ENCODE assay signal across 17 cellular contexts in the genomic region with DNA sequence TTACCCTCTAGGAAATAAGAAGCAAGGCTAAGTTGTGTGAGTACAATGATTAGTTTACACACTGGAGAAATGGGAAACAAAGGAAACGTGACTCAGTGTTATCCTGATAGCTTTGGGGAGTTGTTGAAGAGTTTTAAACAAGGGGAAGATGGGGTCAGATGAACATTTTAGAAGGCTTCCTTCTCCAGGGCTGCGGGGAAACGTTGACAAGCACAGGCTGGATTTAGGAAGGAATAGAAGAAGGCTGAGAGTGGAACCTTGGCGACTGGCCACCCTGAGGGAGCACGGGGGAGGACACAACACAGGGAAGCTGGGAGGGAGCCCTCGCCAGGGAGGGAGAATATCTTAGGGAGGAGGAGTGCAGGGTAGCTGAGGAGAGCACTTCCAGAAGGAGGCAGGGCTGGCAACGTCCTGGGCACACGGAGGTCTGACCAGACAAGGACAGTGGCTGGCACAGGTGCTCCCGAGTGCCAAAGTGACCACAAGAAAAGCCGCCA.
DNase-seq lines count a peak whose midpoint lies in the region; ATAC-seq, FAIRE-seq and TF ChIP-seq lines count a peak whose summit lies in the region.
"Had no signal": no experiment of that assay in that cellular context is flagged by ENCODE, and none has a peak within 500 bp of the region (broad histone marks: within the 10 kb centered on the region; RNA-seq: fewer than 3 reads in every experiment).

No MANE protein-coding gene starts in this region.

- peaks cover 2% of the 10 kb centered on the region for H3K36me3 Mint-ChIP-seq in endodermal cell (ENCODE audit: low read depth)
- peaks cover 34% of the 10 kb centered on the region for H3K36me3 Mint-ChIP-seq in nephron progenitor cell (ENCODE audit: low read depth)

- no peak overlapping the region for H3K9ac ChIP-seq in endodermal cell (ENCODE audit: extremely low read depth, low read length, poor library complexity, severe bottlenecking)
- H3K9ac ChIP-seq: BLaER1, KMS-11 had no signal

- H3K27ac Mint-ChIP-seq in endodermal cell, result peak overlapping the region; percentile 22
- H3K27ac Mint-ChIP-seq in nephron progenitor cell, result peak overlapping the region; percentile 94

- H3K4me3 Mint-ChIP-seq in endodermal cell, result no peak overlapping the region
- no peak overlapping the region for H3K4me3 Mint-ChIP-seq in nephron progenitor cell
- H3K4me3 Mint-ChIP-seq: CD8-positive, alpha-beta memory T cell had no signal

- no peaks in the 10 kb centered on the region for H3K27me3 ChIP-seq in endodermal cell (ENCODE audit: control insufficient read depth, insufficient read depth, low read length, poor library complexity, severe bottlenecking)
- H3K27me3 ChIP-seq in thoracic aorta (replicated peaks; ENCODE audit: insufficient read depth), result no peaks in the 10 kb centered on the region
- H3K27me3 ChIP-seq: BLaER1 had no signal

- H3K36me3 ChIP-seq in endodermal cell (ENCODE audit: control insufficient read depth, insufficient read depth, low read length) (no peaks in the 10 kb centered on the region), thoracic aorta (no peaks in the 10 kb centered on the region)
- H3K36me3 ChIP-seq: BLaER1 had no signal

- no peak for TF ChIP-seq POLR2A in GM12892 (IDR thresholded peaks at IDR 0.05; ENCODE audit: low read depth, low read length)

- H3K27ac ChIP-seq in endodermal cell (ENCODE audit: low read depth, low read length) (no peak overlapping the region), thoracic aorta (no peak overlapping the region)
- H3K27ac ChIP-seq: BLaER1, KMS-11 had no signal

- intact Hi-C loops in left cardiac atrium (cut with DNase I), result no loop called here

- DNase-seq in endodermal cell (no peak), left cardiac atrium (peak; percentile 50), nephron progenitor cell (no peak), thoracic aorta (ENCODE audit: low spot score) (no peak), GM12892 (ENCODE audit: insufficient read length) (no peak), iPS-NIHi7 (ENCODE audit: extremely low spot score) (no peak), NCI-H146 treated with DMSO at 0.1 percent for 48 hours (lab: John Stamatoyannopoulos, UW; ENCODE audit: unreplicated experiment) (no peak)
- DNase-seq: CD8-positive, alpha-beta memory T cell; NCI-H1092 treated with DMSO at 0.1 percent for 48 hours; NCI-H1930; NCI-H2171 treated with DMSO at 0.1 percent for 48 hours; NCI-H82; SIG-M5 had no signal

- ATAC-seq in left cardiac atrium (peak; percentile 38 to 71), thoracic aorta (ENCODE audit: insufficient number of reproducible peaks, low FRiP score, low read depth) (peak; percentile 34)
- ATAC-seq: Panc1 had no signal

- TF ChIP-seq CTCF in endodermal cell (conservative IDR thresholded peaks at IDR 0.05) (no peak), nephron progenitor cell (IDR thresholded peaks at IDR 0.05) (no peak), thoracic aorta (IDR thresholded peaks at IDR 0.05) (no peak)

- H3K4me3 ChIP-seq in endodermal cell (ENCODE audit: low read length) (no peak overlapping the region), thoracic aorta (peak overlapping the region; percentile 30)
- H3K4me3 ChIP-seq: BLaER1 had no signal

- WGBS in endodermal cell (ENCODE audit: insufficient coverage in 1 of 2, insufficient read length in 1 of 2), 2 experiments, result 88% methylated on average over 8 to 10 of the region's 10 CpGs

- H3K4me1 ChIP-seq in endodermal cell (ENCODE audit: control insufficient read depth, insufficient read depth, low read length) (no peaks in the 10 kb centered on the region), thoracic aorta (ENCODE audit: control insufficient read depth in 1 of 2, low read depth in 2 of 2) (peaks cover 11 to 53% of the 10 kb centered on the region in 2 donors)
- H3K4me1 ChIP-seq: BLaER1 had no signal

- H3K9me3 Mint-ChIP-seq in endodermal cell (no peaks in the 10 kb centered on the region), nephron progenitor cell (no peaks in the 10 kb centered on the region)
- H3K9me3 Mint-ChIP-seq: CD8-positive, alpha-beta memory T cell had no signal

- no peak for FAIRE-seq in GM12892 (lab: Jason Lieb, UNC)
- FAIRE-seq: H54 had no signal

- H3K27me3 Mint-ChIP-seq in endodermal cell (ENCODE audit: insufficient read depth), result no peaks in the 10 kb centered on the region
- peaks cover 3% of the 10 kb centered on the region for H3K27me3 Mint-ChIP-seq in nephron progenitor cell (ENCODE audit: low read depth, poor library complexity)
- H3K27me3 Mint-ChIP-seq: CD8-positive, alpha-beta memory T cell had no signal

- H3K9me3 ChIP-seq in endodermal cell (ENCODE audit: control insufficient read depth, low read length), result no peaks in the 10 kb centered on the region
- H3K9me3 ChIP-seq in thoracic aorta, result no peaks in the 10 kb centered on the region
- H3K9me3 ChIP-seq: BLaER1 had no signal

- H3K4me1 Mint-ChIP-seq in endodermal cell, result no peaks in the 10 kb centered on the region
- peaks cover 31% of the 10 kb centered on the region for H3K4me1 Mint-ChIP-seq in nephron progenitor cell
- H3K4me1 Mint-ChIP-seq: CD8-positive, alpha-beta memory T cell had no signal
